27 cellular contexts compared by ENCODE assay signal in genomic region chr12:29608581-29608980, GRCh38.
"Had no signal": no experiment of that assay in that cellular context is flagged by ENCODE, and none has a peak within 500 bp of the region (broad histone marks: within the 10 kb centered on the region; RNA-seq: fewer than 3 reads in every experiment).

No MANE protein-coding gene starts in this region.

- H3K4me1 Mint-ChIP-seq: activated naive CD4-positive, alpha-beta T cell treated with anti-CD3 and anti-CD28 coated beads, Interleukin-2, amount 50 U/mL, for 24 hours; activated naive CD8-positive, alpha-beta T cell treated with anti-CD3 and anti-CD28 coated beads for 36 hours; activated naive CD8-positive, alpha-beta T cell treated with anti-CD3 and anti-CD28 coated beads, Interleukin-2, amount 50 U/mL, for 24 hours; activated T-helper 17 cell treated with anti-CD3 and anti-CD28 coated beads, Interleukin-2, amount 50 U/mL, for 72 hours; central memory CD8-positive, alpha-beta T cell had no signal

- DNase-seq: activated CD4-positive, alpha-beta T cell treated with anti-CD3 and anti-CD28 coated beads for 1 hour; activated CD4-positive, alpha-beta T cell treated with anti-CD3 and anti-CD28 coated beads for 4 hours; activated CD4-positive, alpha-beta T cell treated with anti-CD3 and anti-CD28 coated beads, Interleukin-2, amount 50 U/mL, for 1 hour; activated CD4-positive, alpha-beta T cell treated with anti-CD3 and anti-CD28 coated beads, Interleukin-2, amount 50 U/mL, for 48 hours; activated CD8-positive, alpha-beta memory T cell treated with anti-CD3 and anti-CD28 coated beads for 24 hours; activated CD8-positive, alpha-beta T cell treated with anti-CD3 and anti-CD28 coated beads for 36 hours; activated effector memory CD4-positive, alpha-beta T cell treated with Interleukin-2 at 50 U/mL for 16 hours; activated naive CD4-positive, alpha-beta T cell treated with anti-CD3 and anti-CD28 coated beads for 36 hours; activated naive CD8-positive, alpha-beta T cell treated with anti-CD3 and anti-CD28 coated beads for 36 hours; activated naive CD8-positive, alpha-beta T cell treated with anti-CD3 and anti-CD28 coated beads, Interleukin-2, amount 50 U/mL, for 24 hours; activated T-cell treated with anti-CD3 and anti-CD28 coated beads, Interleukin-2, amount 50 U/mL, for 4 hours; adrenal gland; amygdala; aorta; body of pancreas; dorsolateral prefrontal cortex; effector memory CD4-positive, alpha-beta T cell; erythroblast; foreskin melanocyte; T-helper 2 cell had no signal

- H3K27me3 ChIP-seq: adrenal gland, dorsolateral prefrontal cortex, esophagus muscularis mucosa, gastroesophageal sphincter had no signal

- H3K36me3 ChIP-seq: adrenal gland had no signal

- H3K27ac Mint-ChIP-seq: activated CD8-positive, alpha-beta T cell treated with anti-CD3 and anti-CD28 coated beads for 36 hours; activated naive CD4-positive, alpha-beta T cell treated with anti-CD3 and anti-CD28 coated beads for 36 hours; activated naive CD4-positive, alpha-beta T cell treated with anti-CD3 and anti-CD28 coated beads, Interleukin-2, amount 50 U/mL, for 24 hours; activated naive CD8-positive, alpha-beta T cell treated with anti-CD3 and anti-CD28 coated beads for 36 hours; activated naive CD8-positive, alpha-beta T cell treated with anti-CD3 and anti-CD28 coated beads, Interleukin-2, amount 50 U/mL, for 24 hours; activated T-helper 17 cell treated with anti-CD3 and anti-CD28 coated beads, Interleukin-2, amount 50 U/mL, for 72 hours; dendritic cell treated with granulocyte-macrophage colony-stimulating factor and Interleukin-4, amounts not matched to agents 40 ng/mL and 50 ng/mL, for 4 days had no signal

- H3K4me3 Mint-ChIP-seq: activated CD8-positive, alpha-beta T cell treated with anti-CD3 and anti-CD28 coated beads for 36 hours; activated naive CD4-positive, alpha-beta T cell treated with anti-CD3 and anti-CD28 coated beads for 36 hours; activated naive CD4-positive, alpha-beta T cell treated with anti-CD3 and anti-CD28 coated beads, Interleukin-2, amount 50 U/mL, for 24 hours; activated naive CD8-positive, alpha-beta T cell treated with anti-CD3 and anti-CD28 coated beads for 36 hours; activated naive CD8-positive, alpha-beta T cell treated with anti-CD3 and anti-CD28 coated beads, Interleukin-2, amount 50 U/mL, for 24 hours; activated T-cell treated with anti-CD3 and anti-CD28 coated beads, Interleukin-2, amount 50 U/mL, for 4 hours; activated T-helper 17 cell treated with anti-CD3 and anti-CD28 coated beads, Interleukin-2, amount 50 U/mL, for 72 hours; central memory CD8-positive, alpha-beta T cell; dendritic cell treated with granulocyte-macrophage colony-stimulating factor and Interleukin-4, amounts not matched to agents 40 ng/mL and 50 ng/mL, for 4 days had no signal

- H3K27me3 Mint-ChIP-seq: activated naive CD8-positive, alpha-beta T cell treated with anti-CD3 and anti-CD28 coated beads for 36 hours; activated naive CD8-positive, alpha-beta T cell treated with anti-CD3 and anti-CD28 coated beads, Interleukin-2, amount 50 U/mL, for 24 hours had no signal

- H3K4me3 ChIP-seq: adrenal gland, body of pancreas, coronary artery, dorsolateral prefrontal cortex, esophagus muscularis mucosa, gastroesophageal sphincter had no signal

- H3K9me3 Mint-ChIP-seq: activated CD8-positive, alpha-beta T cell treated with anti-CD3 and anti-CD28 coated beads for 36 hours; activated naive CD4-positive, alpha-beta T cell treated with anti-CD3 and anti-CD28 coated beads for 36 hours; activated naive CD4-positive, alpha-beta T cell treated with anti-CD3 and anti-CD28 coated beads, Interleukin-2, amount 50 U/mL, for 24 hours; activated naive CD8-positive, alpha-beta T cell treated with anti-CD3 and anti-CD28 coated beads for 36 hours; activated naive CD8-positive, alpha-beta T cell treated with anti-CD3 and anti-CD28 coated beads, Interleukin-2, amount 50 U/mL, for 24 hours; activated T-cell treated with anti-CD3 and anti-CD28 coated beads, Interleukin-2, amount 50 U/mL, for 4 hours; activated T-helper 17 cell treated with anti-CD3 and anti-CD28 coated beads, Interleukin-2, amount 50 U/mL, for 72 hours; central memory CD8-positive, alpha-beta T cell; dendritic cell treated with granulocyte-macrophage colony-stimulating factor and Interleukin-4, amounts not matched to agents 40 ng/mL and 50 ng/mL, for 4 days had no signal

- H3K36me3 Mint-ChIP-seq: activated naive CD4-positive, alpha-beta T cell treated with anti-CD3 and anti-CD28 coated beads, Interleukin-2, amount 50 U/mL, for 24 hours; activated naive CD8-positive, alpha-beta T cell treated with anti-CD3 and anti-CD28 coated beads for 36 hours had no signal

- H3K4me1 ChIP-seq: body of pancreas had no signal

- H3K27ac ChIP-seq: adrenal gland, body of pancreas, coronary artery, dorsolateral prefrontal cortex, esophagus muscularis mucosa, gastroesophageal sphincter had no signal

- H3K9me3 ChIP-seq: adrenal gland, body of pancreas, esophagus muscularis mucosa, gastroesophageal sphincter had no signal
